ENCODE assay signal across 13 cellular contexts in genomic region chr6:35402136-35402855, GRCh38. TPM values are rescaled to one million over a fixed set of nuclear protein-coding genes. Genes with fewer than 3 reads are reported as not detected.
A peak's percentile ranks its signal among the peaks of the same experiment; 100 is the strongest.
DNase-seq lines count a peak whose midpoint lies in the region; ATAC-seq and TF ChIP-seq lines count a peak whose summit lies in the region.
"Had no signal": no experiment of that assay in that cellular context is flagged by ENCODE, and none has a peak within 500 bp of the region (broad histone marks: within the 10 kb centered on the region; RNA-seq: fewer than 3 reads in every experiment).

No MANE protein-coding gene starts in this region.

- no peaks in the 10 kb centered on the region for H3K27me3 ChIP-seq in CD4-positive, alpha-beta memory T cell (ENCODE audit: insufficient read depth, low read length)
- H3K27me3 ChIP-seq in WERI-Rb-1 (ENCODE audit: insufficient read depth, low read depth, severe bottlenecking) (no peaks in the 10 kb centered on the region), SJCRH30 (no peaks in the 10 kb centered on the region)

- ATAC-seq in GM21390 (IDR thresholded peaks at IDR 0.05; ENCODE audit: unreplicated experiment): peak; percentile 66
- peak; percentile 76 for ATAC-seq in mucosa of descending colon
- ATAC-seq in HG03469 (IDR thresholded peaks at IDR 0.05; ENCODE audit: unreplicated experiment): no peak
- no peak for ATAC-seq in GM18517 (IDR thresholded peaks at IDR 0.05; ENCODE audit: unreplicated experiment)
- ATAC-seq: stimulated activated naive B cell treated with anti-CD40 and anti-IgM and Interleukin-4, amounts not matched to agents 10 μg/mL and 1 μg/mL and 100 μg/mL, for 72 hours had no signal

- no peaks in the 10 kb centered on the region for H3K9me3 ChIP-seq in CD4-positive, alpha-beta memory T cell (ENCODE audit: control insufficient read depth in 1 of 2, low read length in 2 of 2)
- H3K9me3 ChIP-seq in WERI-Rb-1 (ENCODE audit: severe bottlenecking): no peaks in the 10 kb centered on the region
- H3K9me3 ChIP-seq in mucosa of descending colon: no peaks in the 10 kb centered on the region
- no peaks in the 10 kb centered on the region for H3K9me3 ChIP-seq in SJCRH30 (replicated peaks)

- no peak for DNase-seq in CD4-positive, alpha-beta memory T cell
- peak; percentile 77 for DNase-seq in WERI-Rb-1
- DNase-seq in mucosa of descending colon: no peak
- no peak for DNase-seq in RPMI8226
- no peak for DNase-seq in SJCRH30
- DNase-seq: glutamatergic neuron; midbrain; stimulated activated CD4-positive, alpha-beta T cell treated with anti-CD3 and anti-CD28 coated beads, Interleukin-12 subunit alpha, Interleukin-12 subunit beta, amount 100 ng/mL, for 4 hours; stimulated activated naive B cell treated with anti-CD40 and anti-IgM and Interleukin-4, amounts not matched to agents 10 μg/mL and 1 μg/mL and 100 μg/mL, for 72 hours had no signal

- peaks cover 11% of the 10 kb centered on the region in 2 donors for H3K36me3 Mint-ChIP-seq in CD4-positive, alpha-beta memory T cell

- POLR2A ChIA-PET in CD4-positive, alpha-beta memory T cell (lab: Charles Lee; ENCODE audit: partially characterized antibody): interaction anchor here (0.9 kb wide), 1 partner anchor 59 kb away, joined by 3 read pairs; no protein-coding TSS in a partner anchor

- no peak overlapping the region for H3K4me3 Mint-ChIP-seq in CD4-positive, alpha-beta memory T cell
- H3K4me3 Mint-ChIP-seq: dendritic cell treated with granulocyte-macrophage colony-stimulating factor and Interleukin-4, amounts not matched to agents 40 ng/mL and 50 ng/mL, for 4 days; stimulated activated naive B cell treated with anti-CD40 and anti-IgM and Interleukin-4, amounts not matched to agents 10 μg/mL and 1 μg/mL and 100 μg/mL, for 72 hours had no signal

- peak overlapping the region; percentile 5 to 76 (median 57) for H3K27ac Mint-ChIP-seq in CD4-positive, alpha-beta memory T cell
- H3K27ac Mint-ChIP-seq: dendritic cell treated with granulocyte-macrophage colony-stimulating factor and Interleukin-4, amounts not matched to agents 40 ng/mL and 50 ng/mL, for 4 days had no signal

- H3K4me1 Mint-ChIP-seq in CD4-positive, alpha-beta memory T cell: peaks cover 14 to 47% (median 18%) of the 10 kb centered on the region in 4 donors

- no peak overlapping the region for H3K4me3 ChIP-seq in CD4-positive, alpha-beta memory T cell (ENCODE audit: low read length in 2 of 2)
- H3K4me3 ChIP-seq in WERI-Rb-1 (ENCODE audit: low read depth, low read length) (no peak overlapping the region), mucosa of descending colon (no peak overlapping the region), SJCRH30 (no peak overlapping the region)

- TF ChIP-seq CTCF in WERI-Rb-1 (IDR thresholded peaks at IDR 0.05; ENCODE audit: low read depth, low read length) (no peak), mucosa of descending colon (IDR thresholded peaks at IDR 0.05) (no peak)

- no peaks in the 10 kb centered on the region for H3K27me3 Mint-ChIP-seq in CD4-positive, alpha-beta memory T cell
- H3K27me3 Mint-ChIP-seq: dendritic cell treated with granulocyte-macrophage colony-stimulating factor and Interleukin-4, amounts not matched to agents 40 ng/mL and 50 ng/mL, for 4 days; stimulated activated naive B cell treated with anti-CD40 and anti-IgM and Interleukin-4, amounts not matched to agents 10 μg/mL and 1 μg/mL and 100 μg/mL, for 72 hours had no signal

- CTCF ChIA-PET in CD4-positive, alpha-beta memory T cell (lab: Charles Lee; ENCODE audit: partially characterized antibody): no interaction called here

- no peaks in the 10 kb centered on the region for H3K36me3 ChIP-seq in CD4-positive, alpha-beta memory T cell (ENCODE audit: insufficient read depth, low read length)
- H3K36me3 ChIP-seq in WERI-Rb-1 (no peaks in the 10 kb centered on the region), mucosa of descending colon (ENCODE audit: low read depth) (no peaks in the 10 kb centered on the region), SJCRH30 (no peaks in the 10 kb centered on the region)

- no peaks in the 10 kb centered on the region for H3K9me3 Mint-ChIP-seq in CD4-positive, alpha-beta memory T cell
- H3K9me3 Mint-ChIP-seq: dendritic cell treated with granulocyte-macrophage colony-stimulating factor and Interleukin-4, amounts not matched to agents 40 ng/mL and 50 ng/mL, for 4 days; stimulated activated naive B cell treated with anti-CD40 and anti-IgM and Interleukin-4, amounts not matched to agents 10 μg/mL and 1 μg/mL and 100 μg/mL, for 72 hours had no signal

- no peaks in the 10 kb centered on the region for H3K4me1 ChIP-seq in CD4-positive, alpha-beta memory T cell (ENCODE audit: insufficient read depth, low read length)
- H3K4me1 ChIP-seq in mucosa of descending colon (ENCODE audit: low read depth) (no peaks in the 10 kb centered on the region), SJCRH30 (no peaks in the 10 kb centered on the region)

- no peak overlapping the region for H3K27ac ChIP-seq in CD4-positive, alpha-beta memory T cell (ENCODE audit: low read depth, low read length)
- no peak overlapping the region for H3K27ac ChIP-seq in WERI-Rb-1
- no peak overlapping the region for H3K27ac ChIP-seq in SJCRH30

- intact Hi-C loops in CD4-positive, alpha-beta memory T cell (cut with micrococcal nuclease): no loop called here
- intact Hi-C loops in mucosa of descending colon (cut with DNase I, micrococcal nuclease): no loop called here

RNA-seq across cellular contexts. Expression of gene FANCE, which starts 49.8 kb away (rescaled TPM):
- 1 to 10 TPM; 8.9 to 9.0 TPM for total RNA-seq in CD4-positive, alpha-beta memory T cell
- polyA plus RNA-seq in CD4-positive, alpha-beta memory T cell: 1 to 10 TPM; 5.4 to 7.0 TPM
- 1 to 10 TPM; 4.1 to 5.0 (median 4.4) TPM for total RNA-seq in mucosa of descending colon
- 10.5 and 10.9 TPM in 2 replicates for total RNA-seq in SJCRH30 (2014; rRNA removed; shearing (Covaris generic))

RNA-seq across cellular contexts. Expression of gene PPARD, which starts 59.9 kb away (rescaled TPM):
- total RNA-seq in CD4-positive, alpha-beta memory T cell: 10 to 100 TPM; 37.2 to 38.7 TPM
- polyA plus RNA-seq in CD4-positive, alpha-beta memory T cell: 10 to 100 TPM in 1 of 2 donors, 1 to 10 TPM in 1; 2.6 to 10.7 TPM
- 10 to 100 TPM; 44.4 to 66.7 (median 65.6) TPM for total RNA-seq in mucosa of descending colon
- total RNA-seq in SJCRH30 (2014; rRNA removed; shearing (Covaris generic)): 9.5 and 10.6 TPM in 2 replicates

Comparison
In these comparisons a context has a peak if more than half of its experiments do, and no peak if none do; other contexts are left out.
1. ATAC-seq: peak in GM21390 (single experiment) and mucosa of descending colon (single experiment); none in HG03469 (single experiment) and GM18517 (single experiment).